ENCODE assay signal across 12 cellular contexts in the genomic region with DNA sequence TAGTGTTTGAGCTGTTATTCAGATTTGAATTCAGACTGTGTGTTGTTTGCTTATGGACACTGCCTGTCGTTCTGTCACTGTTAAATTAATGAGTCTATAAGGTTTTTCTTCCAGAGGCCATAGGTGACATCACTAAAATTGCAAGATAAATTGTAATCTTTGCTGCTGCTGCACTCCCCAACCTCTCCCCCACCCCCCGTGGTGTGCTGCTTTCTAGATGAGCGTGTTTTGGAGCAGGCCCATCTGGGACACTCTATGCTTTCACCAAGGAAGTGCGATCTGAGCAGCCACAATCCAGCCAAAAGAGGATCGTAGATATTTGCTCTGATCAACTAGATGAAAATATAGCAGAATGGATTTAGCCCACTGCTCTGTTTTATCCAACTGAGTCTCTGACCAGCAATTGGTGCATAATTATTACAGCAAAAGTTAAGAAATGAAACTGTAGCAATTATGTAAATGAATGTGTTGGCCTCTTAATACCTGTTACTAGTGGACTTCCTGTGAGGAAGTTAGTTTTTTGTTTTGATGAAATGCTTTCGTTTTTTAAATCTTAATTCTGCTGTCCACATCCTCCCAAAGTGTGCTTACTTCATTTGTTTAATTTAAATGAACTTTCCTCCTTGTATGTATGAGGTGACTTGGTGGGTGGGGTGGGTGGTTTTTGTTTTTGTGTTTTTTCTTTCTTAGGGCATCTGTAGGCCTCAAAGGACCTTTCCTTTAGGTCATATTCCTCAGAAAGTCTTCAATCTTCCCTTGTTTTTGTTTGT. TPM values are rescaled to one million over a fixed set of nuclear protein-coding genes. Genes with fewer than 3 reads are reported as not detected.
DNase-seq lines count a peak whose midpoint lies in the region; ATAC-seq and TF ChIP-seq lines count a peak whose summit lies in the region.
"Had no signal": no experiment of that assay in that cellular context is flagged by ENCODE, and none has a peak within 500 bp of the region (broad histone marks: within the 10 kb centered on the region; RNA-seq: fewer than 3 reads in every experiment).

No MANE protein-coding gene starts in this region.

- no peaks in the 10 kb centered on the region for H3K36me3 ChIP-seq in mucosa of descending colon (ENCODE audit: low read depth)

- DNase-seq in CD1c-positive myeloid dendritic cell (ENCODE audit: extremely low spot score) (peak; percentile 37), mucosa of descending colon (no peak), NCI-H2081 treated with DMSO at 0.1 percent for 48 hours (lab: John Stamatoyannopoulos, UW) (no peak), RWPE1 (ENCODE audit: low spot score) (no peak), NCI-H526 treated with DMSO at 0.1 percent for 48 hours (lab: John Stamatoyannopoulos, UW) (no peak), left lobe of liver (ENCODE audit: low spot score) (no peak)
- no peak for DNase-seq in activated naive CD8-positive, alpha-beta T cell treated with anti-CD3 and anti-CD28 coated beads, Interleukin-2, amount 50 U/mL, for 24 hours
- DNase-seq: NCI-H2171 treated with DMSO at 0.1 percent for 48 hours, testis had no signal

- H3K9me3 Mint-ChIP-seq in activated naive CD8-positive, alpha-beta T cell treated with anti-CD3 and anti-CD28 coated beads, Interleukin-2, amount 50 U/mL, for 24 hours, result no peaks in the 10 kb centered on the region

- H3K4me3 ChIP-seq in mucosa of descending colon, result no peak overlapping the region
- H3K4me3 ChIP-seq: ascending aorta, testis had no signal

- H3K4me1 ChIP-seq in mucosa of descending colon (ENCODE audit: low read depth), result no peaks in the 10 kb centered on the region

- no peaks in the 10 kb centered on the region for H3K9me3 ChIP-seq in mucosa of descending colon
- H3K9me3 ChIP-seq: ascending aorta, testis had no signal

- peak overlapping the region; percentile 76 for H3K27ac Mint-ChIP-seq in activated naive CD8-positive, alpha-beta T cell treated with anti-CD3 and anti-CD28 coated beads, Interleukin-2, amount 50 U/mL, for 24 hours

- H3K27me3 Mint-ChIP-seq in activated naive CD8-positive, alpha-beta T cell treated with anti-CD3 and anti-CD28 coated beads, Interleukin-2, amount 50 U/mL, for 24 hours, result no peaks in the 10 kb centered on the region

- H3K4me3 Mint-ChIP-seq in activated naive CD8-positive, alpha-beta T cell treated with anti-CD3 and anti-CD28 coated beads, Interleukin-2, amount 50 U/mL, for 24 hours, result no peak overlapping the region

- peaks cover 20% of the 10 kb centered on the region for H3K36me3 Mint-ChIP-seq in activated naive CD8-positive, alpha-beta T cell treated with anti-CD3 and anti-CD28 coated beads, Interleukin-2, amount 50 U/mL, for 24 hours (ENCODE audit: low read depth)

- peaks cover 36% of the 10 kb centered on the region for H3K4me1 Mint-ChIP-seq in activated naive CD8-positive, alpha-beta T cell treated with anti-CD3 and anti-CD28 coated beads, Interleukin-2, amount 50 U/mL, for 24 hours

- no peak overlapping the region for H3K27ac ChIP-seq in RWPE1
- H3K27ac ChIP-seq: ascending aorta, testis, VCaP had no signal

- ATAC-seq in GM21723 (IDR thresholded peaks at IDR 0.05; ENCODE audit: unreplicated experiment), result peak; percentile 36
- ATAC-seq in activated naive CD8-positive, alpha-beta T cell treated with anti-CD3 and anti-CD28 coated beads, Interleukin-2, amount 50 U/mL, for 24 hours, result no peak
- peak; percentile 27 for ATAC-seq in mucosa of descending colon
- no peak for ATAC-seq in left lobe of liver

- no peak for TF ChIP-seq CTCF in mucosa of descending colon (IDR thresholded peaks at IDR 0.05)
- TF ChIP-seq CTCF in RWPE1 (conservative IDR thresholded peaks at IDR 0.05; ENCODE audit: low read depth), result no peak

- POLR2A ChIA-PET in RWPE1 (lab: Yijun Ruan, JAX; ENCODE audit: low non-redundant PET), result no interaction called here

- intact Hi-C loops in mucosa of descending colon (cut with DNase I, micrococcal nuclease), result no loop called here

- CTCF ChIA-PET in RWPE1 (lab: Yijun Ruan, JAX), result interaction anchor here (0.7 to 1.1 kb wide), 3 partner anchors 18 to 130 kb away, joined by 3 to 4 read pairs (median 3); no protein-coding TSS in a partner anchor

RNA-seq across cellular contexts. Expression of a gene that starts 58.1 kb away (rescaled TPM):
- total RNA-seq in mucosa of descending colon (10 to 100 TPM; 28.2 to 36.3 (median 32.9) TPM), left lobe of liver (22.8 TPM)

RNA-seq across cellular contexts. Expression of a gene that starts 58.4 kb away (rescaled TPM):
- total RNA-seq in mucosa of descending colon (10 to 100 TPM; 13.4 to 16.4 (median 14.0) TPM), left lobe of liver (10.3 TPM)

Comparison
In these comparisons a context has a peak if more than half of its experiments do, and no peak if none do; other contexts are left out.
1. ATAC-seq: peak in GM21723 (single experiment) and mucosa of descending colon (single experiment); none in activated naive CD8-positive, alpha-beta T cell treated with anti-CD3 and anti-CD28 coated beads, Interleukin-2, amount 50 U/mL, for 24 hours (single experiment) and left lobe of liver (single experiment).